Comparison of ENCODE assay signal across 3 cellular contexts in genomic region chr7:108143658-108144420, GRCh38.
TF ChIP-seq lines count a peak whose summit lies in the region.

No MANE protein-coding gene starts in this region.

TF ChIP-seq in IMR-90, 13 proteins besides CTCF, POLR2A, EP300 and RAD21:
- TF ChIP-seq MAZ (IDR thresholded peaks at IDR 0.05; ENCODE audit: borderline replicate concordance, low read depth, low read length) = no peak
- no peak for TF ChIP-seq USF2 (IDR thresholded peaks at IDR 0.05; ENCODE audit: low read depth, low read length)
- no peak for TF ChIP-seq NFE2L2 (IDR thresholded peaks at IDR 0.05; ENCODE audit: low read depth, low read length)
- no peak for TF ChIP-seq RCOR1 (IDR thresholded peaks at IDR 0.05; ENCODE audit: insufficient replicate concordance, low read length)
- no peak for TF ChIP-seq MXI1 (IDR thresholded peaks at IDR 0.05; ENCODE audit: borderline replicate concordance, low read depth, low read length)
- TF ChIP-seq MAFK (IDR thresholded peaks at IDR 0.05; ENCODE audit: low read depth, low read length) = no peak
- no peak for TF ChIP-seq RFX5 (IDR thresholded peaks at IDR 0.05; ENCODE audit: low read depth, low read length)
- TF ChIP-seq CHD1 (IDR thresholded peaks at IDR 0.05; ENCODE audit: low read depth, low read length) = no peak
- TF ChIP-seq CEBPB (IDR thresholded peaks at IDR 0.05; ENCODE audit: low read depth, low read length) = no peak
- TF ChIP-seq ELK1 (IDR thresholded peaks at IDR 0.05; ENCODE audit: borderline replicate concordance, low read depth, low read length) = no peak
- no peak for TF ChIP-seq SMC3 (IDR thresholded peaks at IDR 0.05; ENCODE audit: low read depth, low read length)
- no peak for TF ChIP-seq FOS (IDR thresholded peaks at IDR 0.05; ENCODE audit: low read depth, low read length)
- no peak for TF ChIP-seq BHLHE40 (IDR thresholded peaks at IDR 0.05; ENCODE audit: low read depth, low read length)
TF ChIP-seq in IMR-90: peak in this region for 0.

TF ChIP-seq in WTC11, 78 proteins besides CTCF, POLR2A, EP300 and RAD21 (continues in another document):
- TF ChIP-seq ZNF425 (CRISPR knock-in tag; conservative IDR thresholded peaks at IDR 0.05) (no peak), ZNF263 (CRISPR knock-in tag; IDR thresholded peaks at IDR 0.05; ENCODE audit: low read depth) (no peak), SMAD4 (CRISPR knock-in tag; IDR thresholded peaks at IDR 0.05) (no peak), USF2 (CRISPR knock-in tag; IDR thresholded peaks at IDR 0.05) (no peak), E2F1 (CRISPR knock-in tag; IDR thresholded peaks at IDR 0.05) (no peak), GTF2I (CRISPR knock-in tag; conservative IDR thresholded peaks at IDR 0.05) (no peak), ATF3 (CRISPR knock-in tag; conservative IDR thresholded peaks at IDR 0.05) (no peak), MLX (CRISPR knock-in tag; IDR thresholded peaks at IDR 0.05) (no peak), ZNF416 (CRISPR knock-in tag; IDR thresholded peaks at IDR 0.05) (no peak), PREB (CRISPR knock-in tag; IDR thresholded peaks at IDR 0.05; ENCODE audit: borderline replicate concordance) (no peak), FOXJ3 (CRISPR knock-in tag; IDR thresholded peaks at IDR 0.05; ENCODE audit: borderline replicate concordance) (no peak), IRF1 (CRISPR knock-in tag; IDR thresholded peaks at IDR 0.05) (no peak), SMAD3 (CRISPR knock-in tag; IDR thresholded peaks at IDR 0.05; ENCODE audit: borderline replicate concordance) (no peak), ZSCAN18 (CRISPR knock-in tag; IDR thresholded peaks at IDR 0.05) (no peak), MAX (CRISPR knock-in tag; IDR thresholded peaks at IDR 0.05) (no peak), JAZF1 (CRISPR knock-in tag; IDR thresholded peaks at IDR 0.05) (no peak)

TF ChIP-seq in SK-N-SH treated with all-trans-retinoic acid at 6 μM for 48 hours, 23 proteins besides CTCF, POLR2A, EP300 and RAD21 (continued from another document):
- TF ChIP-seq ARNTL (CRISPR knock-in tag; IDR thresholded peaks at IDR 0.05; ENCODE audit: borderline replicate concordance, low read depth) = no peak
- no peak for TF ChIP-seq ZNF70 (CRISPR knock-in tag; IDR thresholded peaks at IDR 0.05)
- TF ChIP-seq ZC3H10 (CRISPR knock-in tag; IDR thresholded peaks at IDR 0.05) = no peak
- TF ChIP-seq GLIS3 (CRISPR knock-in tag; IDR thresholded peaks at IDR 0.05) = no peak
- no peak for TF ChIP-seq ZNF565 (CRISPR knock-in tag; conservative IDR thresholded peaks at IDR 0.05; ENCODE audit: low read depth)
- TF ChIP-seq TSHZ2 (CRISPR knock-in tag; IDR thresholded peaks at IDR 0.05) = no peak
- TF ChIP-seq CREB5 (CRISPR knock-in tag; IDR thresholded peaks at IDR 0.05; ENCODE audit: low read depth) = no peak
- no peak for TF ChIP-seq CSRNP3 (CRISPR knock-in tag; IDR thresholded peaks at IDR 0.05)
- no peak for TF ChIP-seq PATZ1 (CRISPR knock-in tag; IDR thresholded peaks at IDR 0.05; ENCODE audit: borderline replicate concordance)
- no peak for TF ChIP-seq ESRRG (CRISPR knock-in tag; IDR thresholded peaks at IDR 0.05)
- no peak for TF ChIP-seq ZNF8 (CRISPR knock-in tag; IDR thresholded peaks at IDR 0.05)
- TF ChIP-seq ZFP30 (CRISPR knock-in tag; IDR thresholded peaks at IDR 0.05) = no peak
- no peak for TF ChIP-seq CSDC2 (CRISPR knock-in tag; IDR thresholded peaks at IDR 0.05)
